Comparison of ENCODE assay signal across 8 cellular contexts in genomic region chr1:206583461-206584264, GRCh38. TPM values are rescaled to one million over a fixed set of nuclear protein-coding genes. Genes with fewer than 3 reads are reported as not detected.
A peak's percentile ranks its signal among the peaks of the same experiment; 100 is the strongest.
DNase-seq lines count a peak whose midpoint lies in the region; ATAC-seq and TF ChIP-seq lines count a peak whose summit lies in the region.

No MANE protein-coding gene starts in this region.

- ATAC-seq in SK-N-SH treated with all-trans-retinoic acid at 6 μM for 48 hours (peak; percentile 81), HG03354 (IDR thresholded peaks at IDR 0.05; ENCODE audit: poor library complexity, severe bottlenecking, unreplicated experiment) (no peak)

- no peaks in the 10 kb centered on the region for H3K9me3 Mint-ChIP-seq in activated naive CD4-positive, alpha-beta T cell treated with anti-CD3 and anti-CD28 coated beads, Interleukin-2, amount 10 ng/mL, durations not matched to agents 7 days and 5 days

- peaks cover 89% of the 10 kb centered on the region for H3K4me1 Mint-ChIP-seq in activated naive CD4-positive, alpha-beta T cell treated with anti-CD3 and anti-CD28 coated beads, Interleukin-2, amount 10 ng/mL, durations not matched to agents 7 days and 5 days

- peaks cover 85% of the 10 kb centered on the region for H3K36me3 Mint-ChIP-seq in activated naive CD4-positive, alpha-beta T cell treated with anti-CD3 and anti-CD28 coated beads, Interleukin-2, amount 10 ng/mL, durations not matched to agents 7 days and 5 days

- peak; percentile 58 for DNase-seq in DMS53 treated with DMSO at 0.1 percent for 48 hours (lab: John Stamatoyannopoulos, UW; ENCODE audit: unreplicated experiment)
- peak; percentile 60 for DNase-seq in LHCN-M2 (ENCODE audit: low read depth)
- DNase-seq in activated naive CD4-positive, alpha-beta T cell treated with anti-CD3 and anti-CD28 coated beads, Interleukin-2, amount 10 ng/mL, durations not matched to agents 7 days and 5 days = peak; percentile 91
- DNase-seq in germinal center (ENCODE audit: low spot score) = peak; percentile 78
- DNase-seq in posterior cingulate gyrus = peak; percentile 61 to 96 (median 84)
- DNase-seq in ureter (ENCODE audit: low spot score) = peak; percentile 85

- peak overlapping the region; percentile 95 for H3K27ac Mint-ChIP-seq in activated naive CD4-positive, alpha-beta T cell treated with anti-CD3 and anti-CD28 coated beads, Interleukin-2, amount 10 ng/mL, durations not matched to agents 7 days and 5 days

- peak overlapping the region; percentile 56 for H3K4me3 Mint-ChIP-seq in activated naive CD4-positive, alpha-beta T cell treated with anti-CD3 and anti-CD28 coated beads, Interleukin-2, amount 10 ng/mL, durations not matched to agents 7 days and 5 days

- intact Hi-C loops in posterior cingulate gyrus (cut with DNase I) = loop anchor here (1.0 to 5.0 kb wide), 2 partner anchors 38 to 91 kb away; no protein-coding TSS in a partner anchor

- no peaks in the 10 kb centered on the region for H3K27me3 Mint-ChIP-seq in activated naive CD4-positive, alpha-beta T cell treated with anti-CD3 and anti-CD28 coated beads, Interleukin-2, amount 10 ng/mL, durations not matched to agents 7 days and 5 days

- CTCF ChIA-PET in activated naive CD4-positive, alpha-beta T cell treated with anti-CD3 and anti-CD28 coated beads, Interleukin-2, amount 10 ng/mL, durations not matched to agents 7 days and 5 days (lab: Charles Lee) = interaction anchor here (0.8 to 11.8 kb wide), 24 partner anchors 8 to 128 kb away, joined by 3 to 414 read pairs (median 5); partner anchors contain the start of genes IKBKE and RASSF5

TF ChIP-seq in SK-N-SH treated with all-trans-retinoic acid at 6 μM for 48 hours, 23 proteins besides CTCF, POLR2A, EP300 and RAD21:
- TF ChIP-seq OSR1 (CRISPR knock-in tag; IDR thresholded peaks at IDR 0.05) (no peak), ARNTL (CRISPR knock-in tag; IDR thresholded peaks at IDR 0.05; ENCODE audit: borderline replicate concordance, low read depth) (no peak), ZFP3 (CRISPR knock-in tag; IDR thresholded peaks at IDR 0.05) (no peak), POU6F1 (CRISPR knock-in tag; IDR thresholded peaks at IDR 0.05; ENCODE audit: borderline replicate concordance, low read depth) (no peak), ZNF8 (CRISPR knock-in tag; IDR thresholded peaks at IDR 0.05) (no peak), RARB (CRISPR knock-in tag; IDR thresholded peaks at IDR 0.05) (no peak), PATZ1 (CRISPR knock-in tag; IDR thresholded peaks at IDR 0.05; ENCODE audit: borderline replicate concordance) (no peak), CSDC2 (CRISPR knock-in tag; IDR thresholded peaks at IDR 0.05) (no peak), TOX (CRISPR knock-in tag; IDR thresholded peaks at IDR 0.05; ENCODE audit: borderline replicate concordance) (no peak), ZC3H10 (CRISPR knock-in tag; IDR thresholded peaks at IDR 0.05) (no peak), TSHZ2 (CRISPR knock-in tag; IDR thresholded peaks at IDR 0.05) (no peak), ZNF565 (CRISPR knock-in tag; conservative IDR thresholded peaks at IDR 0.05; ENCODE audit: low read depth) (no peak), CSRNP3 (CRISPR knock-in tag; IDR thresholded peaks at IDR 0.05) (no peak), ZNF70 (CRISPR knock-in tag; IDR thresholded peaks at IDR 0.05) (no peak), TCF4 (CRISPR knock-in tag; IDR thresholded peaks at IDR 0.05; ENCODE audit: borderline replicate concordance) (no peak), CREB5 (CRISPR knock-in tag; IDR thresholded peaks at IDR 0.05; ENCODE audit: low read depth) (no peak), ZFP30 (CRISPR knock-in tag; IDR thresholded peaks at IDR 0.05) (no peak), BACH2 (CRISPR knock-in tag; IDR thresholded peaks at IDR 0.05; ENCODE audit: borderline replicate concordance) (no peak), SNAI2 (CRISPR knock-in tag; IDR thresholded peaks at IDR 0.05) (no peak)

RNA-seq across cellular contexts. Expression of gene EIF2D, which starts 28.6 kb away (rescaled TPM):
- 49.3 and 53.5 TPM in 2 replicates for total RNA-seq in LHCN-M2 (2014; rRNA removed)
- 39.7 TPM for polyA plus RNA-seq in LHCN-M2 (2012)
- total RNA-seq in ureter = 58.6 TPM

RNA-seq across cellular contexts. Expression of gene DYRK3, which starts 51.7 kb away (rescaled TPM):
- total RNA-seq in LHCN-M2 (2014; rRNA removed) (30.5 and 31.0 TPM in 2 replicates), ureter (4.8 TPM)
- polyA plus RNA-seq in LHCN-M2 (2012) = 9.1 TPM
